ENCODE assay signal across 19 cellular contexts in genomic region chr16:10126686-10127085, GRCh38. TPM values are rescaled to one million over a fixed set of nuclear protein-coding genes. Genes with fewer than 3 reads are reported as not detected.
DNase-seq lines count a peak whose midpoint lies in the region; ATAC-seq, FAIRE-seq and TF ChIP-seq lines count a peak whose summit lies in the region.
"Had no signal": no experiment of that assay in that cellular context is flagged by ENCODE, and none has a peak within 500 bp of the region (broad histone marks: within the 10 kb centered on the region; RNA-seq: fewer than 3 reads in every experiment).

No MANE protein-coding gene starts in this region.

- TF ChIP-seq CTCF in astrocyte of the cerebellum (IDR thresholded peaks at IDR 0.05; ENCODE audit: low read depth, low read length, missing control alignments): no peak

- H3K9me3 Mint-ChIP-seq in activated CD4-positive, alpha-beta T cell treated with anti-CD3 and anti-CD28 coated beads, Interleukin-2, amount 10 ng/mL, durations not matched to agents 24 days and 14 days: no peaks in the 10 kb centered on the region
- H3K9me3 Mint-ChIP-seq: activated naive CD8-positive, alpha-beta T cell treated with anti-CD3 and anti-CD28 coated beads, Interleukin-2, amount 10 ng/mL, durations not matched to agents 7 days and 5 days; neural progenitor cell; stimulated activated naive CD8-positive, alpha-beta T cell treated with anti-CD3 and anti-CD28 coated beads, Interleukin-15, Interleukin-2, amounts not matched to agents 100 ng/mL and 50 ng/mL, for 24 hours had no signal

- in situ Hi-C loops in astrocyte of the cerebellum (cut with HindIII; ENCODE audit: low sequenced_read_pairs): no loop called here

- no peak overlapping the region for H3K4me3 ChIP-seq in astrocyte of the cerebellum (ENCODE audit: low read depth, low read length)
- H3K4me3 ChIP-seq: neural progenitor cell had no signal

- H3K4me3 Mint-ChIP-seq in activated CD4-positive, alpha-beta T cell treated with anti-CD3 and anti-CD28 coated beads, Interleukin-2, amount 10 ng/mL, durations not matched to agents 24 days and 14 days: no peak overlapping the region
- H3K4me3 Mint-ChIP-seq: activated CD4-positive, alpha-beta T cell treated with anti-CD3 and anti-CD28 coated beads for 36 hours; activated naive CD8-positive, alpha-beta T cell treated with anti-CD3 and anti-CD28 coated beads, Interleukin-2, amount 10 ng/mL, durations not matched to agents 7 days and 5 days; neural progenitor cell; stimulated activated naive CD8-positive, alpha-beta T cell treated with anti-CD3 and anti-CD28 coated beads, Interleukin-15, Interleukin-2, amounts not matched to agents 100 ng/mL and 50 ng/mL, for 24 hours had no signal

- intact Hi-C loops in activated CD4-positive, alpha-beta T cell treated with anti-CD3 and anti-CD28 coated beads, Interleukin-2, amount 10 ng/mL, durations not matched to agents 24 days and 14 days (cut with micrococcal nuclease): no loop called here

- H3K27me3 Mint-ChIP-seq in activated CD4-positive, alpha-beta T cell treated with anti-CD3 and anti-CD28 coated beads, Interleukin-2, amount 10 ng/mL, durations not matched to agents 24 days and 14 days: no peaks in the 10 kb centered on the region
- H3K27me3 Mint-ChIP-seq: stimulated activated naive CD8-positive, alpha-beta T cell treated with anti-CD3 and anti-CD28 coated beads, Interleukin-15, Interleukin-2, amounts not matched to agents 100 ng/mL and 50 ng/mL, for 24 hours had no signal

- no peaks in the 10 kb centered on the region for H3K4me1 Mint-ChIP-seq in activated CD4-positive, alpha-beta T cell treated with anti-CD3 and anti-CD28 coated beads, Interleukin-2, amount 10 ng/mL, durations not matched to agents 24 days and 14 days
- H3K4me1 Mint-ChIP-seq: activated CD4-positive, alpha-beta T cell treated with anti-CD3 and anti-CD28 coated beads for 36 hours; activated naive CD8-positive, alpha-beta T cell treated with anti-CD3 and anti-CD28 coated beads, Interleukin-2, amount 10 ng/mL, durations not matched to agents 7 days and 5 days had no signal

- ATAC-seq in GM21526 (IDR thresholded peaks at IDR 0.05; ENCODE audit: low FRiP score, unreplicated experiment) (no peak), HG03565 (IDR thresholded peaks at IDR 0.05; ENCODE audit: unreplicated experiment) (no peak)
- ATAC-seq: activated CD4-positive, alpha-beta T cell treated with anti-CD3 and anti-CD28 coated beads for 36 hours had no signal

- peak overlapping the region; percentile 48 for H3K27ac ChIP-seq in temporal lobe (ENCODE audit: low read depth, low read length)
- H3K27ac ChIP-seq: neural progenitor cell, RWPE1 had no signal

- peak; percentile 59 for DNase-seq in H4 (ENCODE audit: low spot score)
- peak; percentile 86 for DNase-seq in astrocyte of the cerebellum (ENCODE audit: low read depth)
- peak; percentile 58 for DNase-seq in hepatic stellate cell (ENCODE audit: low spot score)
- DNase-seq in activated CD4-positive, alpha-beta T cell treated with anti-CD3 and anti-CD28 coated beads, Interleukin-2, amount 10 ng/mL, durations not matched to agents 24 days and 14 days: no peak
- no peak for DNase-seq in GM12892 (ENCODE audit: insufficient read length)
- DNase-seq: activated CD4-positive, alpha-beta T cell treated with anti-CD3 and anti-CD28 coated beads for 36 hours; activated naive CD8-positive, alpha-beta T cell treated with anti-CD3 and anti-CD28 coated beads, Interleukin-2, amount 10 ng/mL, durations not matched to agents 7 days and 5 days; DMS79 treated with DMSO at 0.1 percent for 48 hours; NCI-H2081; NCI-H748 treated with DMSO at 0.1 percent for 48 hours had no signal

- H3K36me3 Mint-ChIP-seq in activated CD4-positive, alpha-beta T cell treated with anti-CD3 and anti-CD28 coated beads, Interleukin-2, amount 10 ng/mL, durations not matched to agents 24 days and 14 days (ENCODE audit: low read depth): no peaks in the 10 kb centered on the region
- H3K36me3 Mint-ChIP-seq: activated naive CD8-positive, alpha-beta T cell treated with anti-CD3 and anti-CD28 coated beads, Interleukin-2, amount 10 ng/mL, durations not matched to agents 7 days and 5 days; neural progenitor cell had no signal

- no peak for TF ChIP-seq POLR2A in GM12892 (IDR thresholded peaks at IDR 0.05; ENCODE audit: low read depth, low read length)

- FAIRE-seq in GM12892 (lab: Jason Lieb, UNC): no peak

- no peak overlapping the region for H3K27ac Mint-ChIP-seq in activated CD4-positive, alpha-beta T cell treated with anti-CD3 and anti-CD28 coated beads, Interleukin-2, amount 10 ng/mL, durations not matched to agents 24 days and 14 days
- H3K27ac Mint-ChIP-seq: activated CD4-positive, alpha-beta T cell treated with anti-CD3 and anti-CD28 coated beads for 36 hours; activated naive CD8-positive, alpha-beta T cell treated with anti-CD3 and anti-CD28 coated beads, Interleukin-2, amount 10 ng/mL, durations not matched to agents 7 days and 5 days; neural progenitor cell; stimulated activated naive CD8-positive, alpha-beta T cell treated with anti-CD3 and anti-CD28 coated beads, Interleukin-15, Interleukin-2, amounts not matched to agents 100 ng/mL and 50 ng/mL, for 24 hours had no signal

RNA-seq across cellular contexts. Expression of gene GRIN2A, which starts 55.5 kb away (rescaled TPM):
- total RNA-seq in H4 (2014; rRNA removed; shearing (Covaris generic)): 0.17 TPM in 1 of 2 replicates, not detected in the other
- total RNA-seq in temporal lobe: 11.8 TPM
- not detected in 2 replicates for total RNA-seq in activated CD4-positive, alpha-beta T cell treated with anti-CD3 and anti-CD28 coated beads, Interleukin-2, amount 10 ng/mL, durations not matched to agents 24 days and 14 days
- 0.04 TPM for polyA plus RNA-seq in GM12892 (2012; ENCODE audit: missing spikeins)
- total RNA-seq: activated CD4-positive, alpha-beta T cell treated with anti-CD3 and anti-CD28 coated beads for 36 hours; activated naive CD8-positive, alpha-beta T cell treated with anti-CD3 and anti-CD28 coated beads, Interleukin-2, amount 10 ng/mL, durations not matched to agents 7 days and 5 days; epithelial cell of proximal tubule; lung microvascular endothelial cell; T-helper 1 cell treated with Interleukin-12 subunit alpha and Interleukin-12 subunit beta and Interleukin-4 antibody, amounts not matched to agents 30 ng/mL and 1 ng/mL, for 36 hours had no signal

Comparison
In these comparisons a context has a peak if more than half of its experiments do, and no peak if none do; other contexts are left out.
1. DNase-seq: peak in H4 (single experiment), astrocyte of the cerebellum (single experiment) and hepatic stellate cell (single experiment); none in activated CD4-positive, alpha-beta T cell treated with anti-CD3 and anti-CD28 coated beads, Interleukin-2, amount 10 ng/mL, durations not matched to agents 24 days and 14 days (single experiment) and GM12892 (single experiment).
2. RNA of gene GRIN2A, which starts 55.5 kb away (total RNA-seq): 11.8 TPM in temporal lobe (single experiment); 0.17 TPM in H4 and not detected in activated CD4-positive, alpha-beta T cell treated with anti-CD3 and anti-CD28 coated beads, Interleukin-2, amount 10 ng/mL, durations not matched to agents 24 days and 14 days; every median in the first group is over 10 times any median in the second.